In genomic region chr12:55789893-55790292, GRCh38 we compare ENCODE assay signal across 2 cellular contexts.
TF ChIP-seq lines count a peak whose summit lies in the region.

No MANE protein-coding gene starts in this region.

TF ChIP-seq in IMR-90, 13 proteins besides CTCF, POLR2A, EP300 and RAD21:
- TF ChIP-seq SMC3 (IDR thresholded peaks at IDR 0.05; ENCODE audit: low read depth, low read length) (no peak), BHLHE40 (IDR thresholded peaks at IDR 0.05; ENCODE audit: low read depth, low read length) (no peak), MAFK (IDR thresholded peaks at IDR 0.05; ENCODE audit: low read depth, low read length) (peak; percentile 92), USF2 (IDR thresholded peaks at IDR 0.05; ENCODE audit: low read depth, low read length) (no peak), ELK1 (IDR thresholded peaks at IDR 0.05; ENCODE audit: borderline replicate concordance, low read depth, low read length) (no peak), CHD1 (IDR thresholded peaks at IDR 0.05; ENCODE audit: low read depth, low read length) (no peak), MXI1 (IDR thresholded peaks at IDR 0.05; ENCODE audit: borderline replicate concordance, low read depth, low read length) (no peak)

TF ChIP-seq in H1, 55 proteins besides CTCF, POLR2A, EP300 and RAD21:
- TF ChIP-seq PHF8 (conservative IDR thresholded peaks at IDR 0.05; ENCODE audit: low read depth, low read length) (no peak), MAFK (IDR thresholded peaks at IDR 0.05; ENCODE audit: low read depth, low read length) (peak; percentile 55; the same call in 1 of the 2 replicates)
